1 cellular context compared by ENCODE assay signal in the genomic region with DNA sequence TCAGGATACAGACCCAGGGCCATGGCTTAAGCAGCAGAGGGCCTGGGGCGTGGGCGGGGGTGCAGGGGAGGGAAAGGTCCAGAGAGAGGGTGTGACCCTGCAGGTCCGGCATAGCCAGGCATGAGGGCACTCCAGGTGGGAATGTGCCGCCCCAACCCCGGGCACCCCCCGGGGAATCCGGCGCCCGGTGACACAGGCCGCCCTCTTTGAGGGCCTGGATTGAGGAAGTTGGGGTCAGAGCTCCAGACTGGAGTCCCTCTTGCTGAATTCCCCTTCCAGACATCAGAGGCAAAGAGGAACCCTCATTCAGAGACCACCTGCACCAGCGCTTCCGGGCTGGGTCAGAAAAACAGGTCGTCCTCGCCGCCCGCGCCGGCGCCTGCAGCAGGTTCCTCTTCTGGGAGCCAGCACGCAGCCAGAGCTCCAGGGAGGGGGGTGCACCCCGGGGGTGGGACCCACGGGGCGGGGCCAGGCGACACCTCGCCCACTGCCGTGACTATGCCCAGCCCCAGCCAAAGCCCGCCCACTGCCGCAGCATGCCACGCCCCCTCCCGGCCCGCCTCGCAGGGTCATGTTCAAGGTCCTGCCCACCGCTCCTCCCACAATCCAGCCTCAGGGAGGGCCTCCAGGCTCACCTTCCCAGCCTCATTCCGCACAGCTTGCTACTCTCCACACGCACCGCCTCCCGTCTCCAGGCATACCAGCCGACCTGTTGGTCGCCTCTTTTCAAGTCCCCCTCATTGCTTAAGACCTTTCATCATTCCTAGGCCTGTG.
A peak's percentile ranks its signal among the peaks of the same experiment; 100 is the strongest.
TF ChIP-seq lines count a peak whose summit lies in the region.

No MANE protein-coding gene starts in this region.

TF ChIP-seq in HepG2, 621 proteins besides CTCF, POLR2A, EP300 and RAD21 (continued from another document and continues in another):
- TF ChIP-seq, protein P1, sequence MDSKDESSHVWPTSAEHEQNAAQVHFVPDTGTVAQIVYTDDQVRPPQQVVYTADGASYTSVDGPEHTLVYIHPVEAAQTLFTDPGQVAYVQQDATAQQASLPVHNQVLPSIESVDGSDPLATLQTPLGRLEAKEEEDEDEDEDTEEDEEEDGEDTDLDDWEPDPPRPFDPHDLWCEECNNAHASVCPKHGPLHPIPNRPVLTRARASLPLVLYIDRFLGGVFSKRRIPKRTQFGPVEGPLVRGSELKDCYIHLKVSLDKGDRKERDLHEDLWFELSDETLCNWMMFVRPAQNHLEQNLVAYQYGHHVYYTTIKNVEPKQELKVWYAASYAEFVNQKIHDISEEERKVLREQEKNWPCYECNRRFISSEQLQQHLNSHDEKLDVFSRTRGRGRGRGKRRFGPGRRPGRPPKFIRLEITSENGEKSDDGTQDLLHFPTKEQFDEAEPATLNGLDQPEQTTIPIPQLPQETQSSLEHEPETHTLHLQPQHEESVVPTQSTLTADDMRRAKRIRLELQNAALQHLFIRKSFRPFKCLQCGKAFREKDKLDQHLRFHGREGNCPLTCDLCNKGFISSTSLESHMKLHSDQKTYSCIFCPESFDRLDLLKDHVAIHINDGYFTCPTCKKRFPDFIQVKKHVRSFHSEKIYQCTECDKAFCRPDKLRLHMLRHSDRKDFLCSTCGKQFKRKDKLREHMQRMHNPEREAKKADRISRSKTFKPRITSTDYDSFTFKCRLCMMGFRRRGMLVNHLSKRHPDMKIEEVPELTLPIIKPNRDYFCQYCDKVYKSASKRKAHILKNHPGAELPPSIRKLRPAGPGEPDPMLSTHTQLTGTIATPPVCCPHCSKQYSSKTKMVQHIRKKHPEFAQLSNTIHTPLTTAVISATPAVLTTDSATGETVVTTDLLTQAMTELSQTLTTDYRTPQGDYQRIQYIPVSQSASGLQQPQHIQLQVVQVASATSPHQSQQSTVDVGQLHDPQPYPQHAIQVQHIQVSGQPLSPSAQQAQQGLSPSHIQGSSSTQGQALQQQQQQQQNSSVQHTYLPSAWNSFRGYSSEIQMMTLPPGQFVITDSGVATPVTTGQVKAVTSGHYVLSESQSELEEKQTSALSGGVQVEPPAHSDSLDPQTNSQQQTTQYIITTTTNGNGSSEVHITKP (CRISPR knock-in tag; IDR thresholded peaks at IDR 0.05; ENCODE audit: low read depth), result no peak
- TF ChIP-seq CEBPG (CRISPR knock-in tag; IDR thresholded peaks at IDR 0.05), result no peak
- no peak for TF ChIP-seq AHDC1 (CRISPR knock-in tag; IDR thresholded peaks at IDR 0.05; ENCODE audit: borderline replicate concordance)
- no peak for TF ChIP-seq BRCA1 (CRISPR knock-in tag; IDR thresholded peaks at IDR 0.05)
- no peak for TF ChIP-seq ZNF891 (CRISPR knock-in tag; IDR thresholded peaks at IDR 0.05)
- no peak for TF ChIP-seq RBFOX2 (IDR thresholded peaks at IDR 0.05; ENCODE audit: low read depth, low read length)
- peak; percentile 61 for TF ChIP-seq MED1 (CRISPR knock-in tag; IDR thresholded peaks at IDR 0.05)
- TF ChIP-seq MEF2D (CRISPR knock-in tag; IDR thresholded peaks at IDR 0.05), result 0 out of 2 replicates have a peak, but pooled peaks have one; percentile 24
- TF ChIP-seq, protein P2, sequence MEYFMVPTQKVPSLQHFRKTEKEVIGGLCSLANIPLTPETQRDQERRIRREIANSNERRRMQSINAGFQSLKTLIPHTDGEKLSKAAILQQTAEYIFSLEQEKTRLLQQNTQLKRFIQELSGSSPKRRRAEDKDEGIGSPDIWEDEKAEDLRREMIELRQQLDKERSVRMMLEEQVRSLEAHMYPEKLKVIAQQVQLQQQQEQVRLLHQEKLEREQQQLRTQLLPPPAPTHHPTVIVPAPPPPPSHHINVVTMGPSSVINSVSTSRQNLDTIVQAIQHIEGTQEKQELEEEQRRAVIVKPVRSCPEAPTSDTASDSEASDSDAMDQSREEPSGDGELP (IDR thresholded peaks at IDR 0.05; ENCODE audit: borderline replicate concordance, low read depth), result peak; percentile 40; the same call in 1 of the 2 replicates
- TF ChIP-seq MXI1 (IDR thresholded peaks at IDR 0.05; ENCODE audit: borderline replicate concordance, low read depth, low read length), result 0 out of 3 replicates have a peak, but pooled peaks have one; percentile 35
- TF ChIP-seq ZNF337 (CRISPR knock-in tag; IDR thresholded peaks at IDR 0.05; ENCODE audit: borderline replicate concordance, low read depth), result no peak
- no peak for TF ChIP-seq PLRG1 (conservative IDR thresholded peaks at IDR 0.05)
- no peak for TF ChIP-seq SRSF9 (IDR thresholded peaks at IDR 0.05; ENCODE audit: borderline replicate concordance, insufficient read depth, low read depth, low read length, poor library complexity, severe bottlenecking)
- TF ChIP-seq ZNF446 (CRISPR knock-in tag; IDR thresholded peaks at IDR 0.05), result no peak
- no peak for TF ChIP-seq ZNF333 (CRISPR knock-in tag; IDR thresholded peaks at IDR 0.05; ENCODE audit: borderline replicate concordance)
- TF ChIP-seq FOXK1 (CRISPR knock-in tag; IDR thresholded peaks at IDR 0.05; ENCODE audit: borderline replicate concordance, low read depth), result peak; percentile 66; the same call in 1 of the 2 replicates
- TF ChIP-seq, protein P3, sequence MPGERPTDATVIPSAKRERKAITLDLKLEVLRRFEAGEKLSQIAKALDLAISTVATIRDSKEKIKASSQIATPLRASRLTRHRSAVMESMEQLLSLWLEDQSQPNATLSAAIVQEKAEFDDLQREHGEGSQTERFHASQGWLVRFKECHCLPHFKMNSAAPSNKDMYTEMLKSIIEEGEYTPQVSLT (CRISPR knock-in tag; IDR thresholded peaks at IDR 0.05; ENCODE audit: borderline replicate concordance, low read depth), result no peak
- TF ChIP-seq, protein P4, sequence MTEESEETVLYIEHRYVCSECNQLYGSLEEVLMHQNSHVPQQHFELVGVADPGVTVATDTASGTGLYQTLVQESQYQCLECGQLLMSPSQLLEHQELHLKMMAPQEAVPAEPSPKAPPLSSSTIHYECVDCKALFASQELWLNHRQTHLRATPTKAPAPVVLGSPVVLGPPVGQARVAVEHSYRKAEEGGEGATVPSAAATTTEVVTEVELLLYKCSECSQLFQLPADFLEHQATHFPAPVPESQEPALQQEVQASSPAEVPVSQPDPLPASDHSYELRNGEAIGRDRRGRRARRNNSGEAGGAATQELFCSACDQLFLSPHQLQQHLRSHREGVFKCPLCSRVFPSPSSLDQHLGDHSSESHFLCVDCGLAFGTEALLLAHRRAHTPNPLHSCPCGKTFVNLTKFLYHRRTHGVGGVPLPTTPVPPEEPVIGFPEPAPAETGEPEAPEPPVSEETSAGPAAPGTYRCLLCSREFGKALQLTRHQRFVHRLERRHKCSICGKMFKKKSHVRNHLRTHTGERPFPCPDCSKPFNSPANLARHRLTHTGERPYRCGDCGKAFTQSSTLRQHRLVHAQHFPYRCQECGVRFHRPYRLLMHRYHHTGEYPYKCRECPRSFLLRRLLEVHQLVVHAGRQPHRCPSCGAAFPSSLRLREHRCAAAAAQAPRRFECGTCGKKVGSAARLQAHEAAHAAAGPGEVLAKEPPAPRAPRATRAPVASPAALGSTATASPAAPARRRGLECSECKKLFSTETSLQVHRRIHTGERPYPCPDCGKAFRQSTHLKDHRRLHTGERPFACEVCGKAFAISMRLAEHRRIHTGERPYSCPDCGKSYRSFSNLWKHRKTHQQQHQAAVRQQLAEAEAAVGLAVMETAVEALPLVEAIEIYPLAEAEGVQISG (CRISPR knock-in tag; IDR thresholded peaks at IDR 0.05), result peak; percentile 40
- TF ChIP-seq NFIC (IDR thresholded peaks at IDR 0.05; ENCODE audit: low read length), result no peak
- no peak for TF ChIP-seq PLSCR1 (CRISPR knock-in tag; IDR thresholded peaks at IDR 0.05; ENCODE audit: borderline replicate concordance)
- no peak for TF ChIP-seq ZKSCAN5 (CRISPR knock-in tag; IDR thresholded peaks at IDR 0.05)
- TF ChIP-seq RAD51 (IDR thresholded peaks at IDR 0.05; ENCODE audit: borderline replicate concordance), result no peak
- TF ChIP-seq ATF7-NPFF (CRISPR knock-in tag; IDR thresholded peaks at IDR 0.05; ENCODE audit: low read depth), result no peak
- no peak for TF ChIP-seq ZNF256 (CRISPR knock-in tag; conservative IDR thresholded peaks at IDR 0.05)
- TF ChIP-seq NFYB (CRISPR knock-in tag; IDR thresholded peaks at IDR 0.05), result no peak
- no peak for TF ChIP-seq SIX4 (CRISPR knock-in tag; IDR thresholded peaks at IDR 0.05)
- no peak for TF ChIP-seq REST (IDR thresholded peaks at IDR 0.05; ENCODE audit: borderline replicate concordance in 1 of 2, low read depth in 1 of 2, low read length in 2 of 2)
- TF ChIP-seq, protein P5, sequence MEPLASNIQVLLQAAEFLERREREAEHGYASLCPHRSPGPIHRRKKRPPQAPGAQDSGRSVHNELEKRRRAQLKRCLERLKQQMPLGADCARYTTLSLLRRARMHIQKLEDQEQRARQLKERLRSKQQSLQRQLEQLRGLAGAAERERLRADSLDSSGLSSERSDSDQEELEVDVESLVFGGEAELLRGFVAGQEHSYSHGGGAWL (CRISPR knock-in tag; IDR thresholded peaks at IDR 0.05), result 0 out of 2 replicates have a peak, but pooled peaks have one; percentile 29
- TF ChIP-seq PTBP1 (IDR thresholded peaks at IDR 0.05; ENCODE audit: low read depth, low read length, poor library complexity, severe bottlenecking), result no peak
- no peak for TF ChIP-seq NKX3-1 (CRISPR knock-in tag; IDR thresholded peaks at IDR 0.05)
- TF ChIP-seq, protein P6, sequence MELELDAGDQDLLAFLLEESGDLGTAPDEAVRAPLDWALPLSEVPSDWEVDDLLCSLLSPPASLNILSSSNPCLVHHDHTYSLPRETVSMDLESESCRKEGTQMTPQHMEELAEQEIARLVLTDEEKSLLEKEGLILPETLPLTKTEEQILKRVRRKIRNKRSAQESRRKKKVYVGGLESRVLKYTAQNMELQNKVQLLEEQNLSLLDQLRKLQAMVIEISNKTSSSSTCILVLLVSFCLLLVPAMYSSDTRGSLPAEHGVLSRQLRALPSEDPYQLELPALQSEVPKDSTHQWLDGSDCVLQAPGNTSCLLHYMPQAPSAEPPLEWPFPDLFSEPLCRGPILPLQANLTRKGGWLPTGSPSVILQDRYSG (CRISPR knock-in tag; IDR thresholded peaks at IDR 0.05), result no peak
- TF ChIP-seq RFX5 (IDR thresholded peaks at IDR 0.05; ENCODE audit: low read depth, low read length), result no peak
- TF ChIP-seq ZNF430 (CRISPR knock-in tag; IDR thresholded peaks at IDR 0.05), result no peak
- TF ChIP-seq ZNF7 (CRISPR knock-in tag; IDR thresholded peaks at IDR 0.05), result no peak
